In the genomic region with DNA sequence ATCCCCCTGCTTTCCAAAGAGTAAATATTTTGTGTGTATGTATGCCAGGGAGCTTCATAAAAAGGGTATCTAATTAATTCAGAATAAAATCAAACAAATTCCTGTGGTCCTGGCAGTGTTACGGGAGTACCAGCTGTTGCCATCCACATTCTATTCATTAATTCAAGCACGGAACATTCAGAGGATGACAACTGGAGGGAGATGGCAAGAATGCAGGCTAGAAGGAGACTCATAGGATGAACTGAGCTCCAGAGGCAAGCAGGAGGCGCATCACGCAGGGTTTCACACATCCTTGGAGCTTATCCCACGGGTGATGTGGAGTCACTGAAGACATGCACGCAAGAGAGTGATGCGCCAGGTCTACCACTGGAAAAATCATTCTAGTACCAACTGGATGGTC, we compare ENCODE assay signal across 21 cellular contexts. TPM values are rescaled to one million over a fixed set of nuclear protein-coding genes. Genes with fewer than 3 reads are reported as not detected.
"Had no signal": no experiment of that assay in that cellular context is flagged by ENCODE, and none has a peak within 500 bp of the region (broad histone marks: within the 10 kb centered on the region; RNA-seq: fewer than 3 reads in every experiment).

No MANE protein-coding gene starts in this region.

- H3K4me3 Mint-ChIP-seq: natural killer cell treated with Interleukin-12 subunit alpha and Interleukin-12 subunit beta and Interleukin-15 and Interleukin-18, amount 100 ng/mL, for 72 hours; neural progenitor cell; type B pancreatic cell had no signal

- H3K9me3 Mint-ChIP-seq: natural killer cell treated with Interleukin-12 subunit alpha and Interleukin-12 subunit beta and Interleukin-15 and Interleukin-18, amount 100 ng/mL, for 72 hours; neural progenitor cell; type B pancreatic cell had no signal

- H3K27ac ChIP-seq: dorsolateral prefrontal cortex, esophagus squamous epithelium, foreskin keratinocyte, neural progenitor cell, pancreas, suprapubic skin, thyroid gland had no signal

- ATAC-seq: foreskin keratinocyte; natural killer cell treated with Interleukin-12 subunit alpha and Interleukin-12 subunit beta and Interleukin-15 and Interleukin-18, amount 100 ng/mL, for 72 hours; pancreas; right cardiac atrium had no signal

- H3K4me1 ChIP-seq: esophagus squamous epithelium, foreskin keratinocyte, neural progenitor cell, pancreas, suprapubic skin, thyroid gland had no signal

- H3K36me3 ChIP-seq: esophagus squamous epithelium, neural progenitor cell, pancreas, suprapubic skin, thyroid gland had no signal

- DNase-seq: cortex of kidney; dorsolateral prefrontal cortex; effector memory CD4-positive, alpha-beta T cell; esophagus squamous epithelium; foreskin keratinocyte; kidney; pancreas; right cardiac atrium; stimulated activated CD4-positive, alpha-beta T cell treated with anti-CD3 and anti-CD28 coated beads, Interleukin-2, amount 100 ng/mL, for 48 hours; stimulated activated naive CD4-positive, alpha-beta T cell treated with Interleukin-2 at 50 U/mL for 16 hours; thyroid gland had no signal

- H3K4me1 Mint-ChIP-seq: neural progenitor cell had no signal

- H3K4me3 ChIP-seq: dorsolateral prefrontal cortex, esophagus squamous epithelium, neural progenitor cell, pancreas, smooth muscle cell, suprapubic skin, thyroid gland had no signal

- H3K36me3 Mint-ChIP-seq: natural killer cell treated with Interleukin-12 subunit alpha and Interleukin-12 subunit beta and Interleukin-15 and Interleukin-18, amount 100 ng/mL, for 72 hours; neural progenitor cell had no signal

- H3K27ac Mint-ChIP-seq: natural killer cell treated with Interleukin-12 subunit alpha and Interleukin-12 subunit beta and Interleukin-15 and Interleukin-18, amount 100 ng/mL, for 72 hours; neural progenitor cell; progenitor cell of endocrine pancreas; type B pancreatic cell had no signal

- H3K27me3 ChIP-seq: foreskin keratinocyte, neural progenitor cell, pancreas, suprapubic skin, thyroid gland had no signal

- H3K9me3 ChIP-seq: esophagus squamous epithelium, pancreas, suprapubic skin, thyroid gland had no signal

- H3K27me3 Mint-ChIP-seq: type B pancreatic cell had no signal

RNA-seq across cellular contexts. Expression of a gene that starts 14.6 kb away (rescaled TPM):
- total RNA-seq: epithelial cell of proximal tubule; foreskin keratinocyte; natural killer cell treated with Interleukin-12 subunit alpha and Interleukin-12 subunit beta and Interleukin-15 and Interleukin-18, amount 100 ng/mL, for 72 hours had no signal
- polyA plus RNA-seq: foreskin keratinocyte had no signal

RNA-seq across cellular contexts. Expression of a gene that starts 51.0 kb away (rescaled TPM):
- total RNA-seq: epithelial cell of proximal tubule; esophagus squamous epithelium; foreskin keratinocyte; lung microvascular endothelial cell; mesenteric fat pad; mononuclear cell; natural killer cell treated with Interleukin-12 subunit alpha and Interleukin-12 subunit beta and Interleukin-15 and Interleukin-18, amount 100 ng/mL, for 72 hours; right cardiac atrium; thyroid gland had no signal
- polyA plus RNA-seq: foreskin keratinocyte, pancreas, right cardiac atrium had no signal
